1 cellular context compared by ENCODE assay signal in the genomic region with DNA sequence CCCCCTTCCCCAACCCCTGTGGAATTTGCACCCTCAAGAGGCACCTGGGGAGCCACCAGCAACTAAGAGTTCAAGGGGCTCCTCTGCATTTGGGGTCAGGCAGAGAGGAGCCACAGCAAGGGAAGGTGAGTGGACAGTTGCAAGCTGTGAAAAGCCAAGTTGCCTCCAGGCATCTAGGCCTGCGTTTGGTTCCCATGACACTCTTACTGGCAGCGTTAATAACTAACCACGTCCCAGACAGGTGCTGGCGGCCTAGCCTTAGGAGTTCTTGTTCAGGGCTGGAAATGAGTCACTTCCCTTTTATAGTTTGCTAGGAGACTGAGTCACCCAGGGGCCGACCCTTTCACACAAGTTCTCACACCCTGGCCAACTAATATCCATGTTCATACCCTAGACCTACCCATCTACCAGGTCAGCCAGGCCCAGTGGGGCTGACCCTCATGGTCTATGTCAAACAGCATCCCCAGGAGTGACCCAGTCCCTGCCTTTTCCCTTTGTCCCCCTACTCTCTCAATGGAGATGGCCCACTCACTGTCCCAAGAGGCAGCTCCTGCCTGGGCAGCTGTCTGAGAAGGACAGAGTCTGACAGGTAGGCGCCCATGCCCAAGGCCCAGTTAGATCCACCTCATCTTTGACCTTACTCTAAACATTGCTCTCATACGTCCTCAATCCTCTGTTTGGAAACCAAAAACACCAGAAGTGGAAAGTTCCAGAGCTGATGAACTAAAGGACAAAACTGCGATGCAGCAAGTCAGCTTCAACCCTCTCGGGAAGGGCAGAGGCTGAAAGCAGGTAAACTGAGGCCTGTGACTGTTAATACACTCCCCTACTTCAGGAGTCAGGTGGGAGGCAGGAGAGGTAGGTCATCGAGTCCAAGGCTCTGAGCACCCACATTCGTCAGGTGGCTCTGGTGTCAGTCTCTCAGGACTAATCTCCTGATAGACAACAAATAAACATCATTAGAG.
A peak's percentile ranks its signal among the peaks of the same experiment; 100 is the strongest.
TF ChIP-seq lines count a peak whose summit lies in the region.

No MANE protein-coding gene starts in this region.

TF ChIP-seq in K562, 482 proteins besides CTCF, POLR2A, EP300 and RAD21 (continued from another document):
- TF ChIP-seq RBM15 (IDR thresholded peaks at IDR 0.05; ENCODE audit: insufficient read depth, low read length) (no peak), FOSL1 (tag; conservative IDR thresholded peaks at IDR 0.05) (peak; percentile 53; the same call in 1 of the 2 replicates), U2AF2 (optimal IDR thresholded peaks at IDR 0.05; ENCODE audit: low read depth, low read length) (no peak), EZH2 (IDR thresholded peaks at IDR 0.05; ENCODE audit: borderline replicate concordance, low read depth, low read length) (no peak), SPI1 (IDR thresholded peaks at IDR 0.05; ENCODE audit: borderline replicate concordance, low read depth, low read length) (peak; percentile 26; the same call in 1 of the 2 replicates), POLR3A (IDR thresholded peaks at IDR 0.05; ENCODE audit: borderline replicate concordance, extremely low read depth, insufficient read depth, insufficient read length) (no peak), ZFPM2 (CRISPR knock-in tag; IDR thresholded peaks at IDR 0.05) (no peak)
- TF ChIP-seq, protein P1, sequence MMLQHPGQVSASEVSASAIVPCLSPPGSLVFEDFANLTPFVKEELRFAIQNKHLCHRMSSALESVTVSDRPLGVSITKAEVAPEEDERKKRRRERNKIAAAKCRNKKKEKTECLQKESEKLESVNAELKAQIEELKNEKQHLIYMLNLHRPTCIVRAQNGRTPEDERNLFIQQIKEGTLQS (IDR thresholded peaks at IDR 0.05) = peak; percentile 25; the same call in 1 of the 2 replicates
- TF ChIP-seq, protein P1 (CRISPR knock-in tag; conservative IDR thresholded peaks at IDR 0.05) = no peak
- TF ChIP-seq, protein P2, sequence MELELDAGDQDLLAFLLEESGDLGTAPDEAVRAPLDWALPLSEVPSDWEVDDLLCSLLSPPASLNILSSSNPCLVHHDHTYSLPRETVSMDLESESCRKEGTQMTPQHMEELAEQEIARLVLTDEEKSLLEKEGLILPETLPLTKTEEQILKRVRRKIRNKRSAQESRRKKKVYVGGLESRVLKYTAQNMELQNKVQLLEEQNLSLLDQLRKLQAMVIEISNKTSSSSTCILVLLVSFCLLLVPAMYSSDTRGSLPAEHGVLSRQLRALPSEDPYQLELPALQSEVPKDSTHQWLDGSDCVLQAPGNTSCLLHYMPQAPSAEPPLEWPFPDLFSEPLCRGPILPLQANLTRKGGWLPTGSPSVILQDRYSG (tag; conservative IDR thresholded peaks at IDR 0.05; ENCODE audit: low read depth) = no peak
